In the genomic region with DNA sequence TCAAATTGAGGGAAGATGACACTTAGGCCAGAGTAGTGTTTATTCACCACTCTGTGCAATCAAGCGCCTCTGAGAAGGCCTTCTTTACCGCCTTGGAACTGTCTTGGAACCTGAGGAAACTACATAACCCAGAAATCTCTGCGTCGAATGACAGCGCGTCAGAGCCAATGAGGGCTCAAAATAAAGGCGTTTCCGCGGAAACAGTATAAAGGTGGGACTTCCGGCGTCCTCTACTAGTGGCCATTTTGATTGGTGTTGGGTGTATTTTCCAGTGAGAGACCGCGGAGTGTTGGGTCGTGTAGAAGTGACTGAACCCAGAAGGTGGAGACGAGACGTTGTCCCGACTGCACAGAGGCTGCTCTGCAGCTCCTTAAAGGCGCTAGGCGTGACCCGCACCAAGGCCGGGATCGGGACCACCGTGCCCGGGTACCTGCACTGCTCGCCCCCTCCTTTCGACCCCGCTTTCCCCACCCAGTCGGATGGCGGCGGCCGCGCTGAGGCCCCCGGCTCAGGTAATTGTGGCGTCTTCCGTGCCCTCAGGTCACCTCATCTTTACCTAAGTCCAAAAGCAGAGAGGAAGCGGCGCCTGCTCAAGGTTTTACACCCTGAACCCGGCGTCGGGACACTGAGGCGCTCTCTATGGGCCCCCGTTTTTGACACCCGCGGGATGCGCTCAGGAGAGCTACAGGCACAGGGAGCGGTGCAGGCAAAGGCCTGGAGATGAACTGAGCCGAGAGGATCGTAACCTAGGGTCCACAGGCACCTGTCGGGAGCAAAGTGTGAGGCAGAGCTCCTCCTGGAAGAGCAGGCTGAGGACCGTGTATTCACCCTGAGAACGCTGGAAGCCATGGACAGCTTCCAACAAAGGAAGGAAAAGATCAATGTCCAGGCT, we compare ENCODE assay signal across 8 cellular contexts. TPM values are rescaled to one million over a fixed set of nuclear protein-coding genes. Genes with fewer than 3 reads are reported as not detected.
DNase-seq lines count a peak whose midpoint lies in the region; ATAC-seq, FAIRE-seq and TF ChIP-seq lines count a peak whose summit lies in the region.

A gene (plus strand): TSS at position 236 of the 892 bp plus-strand sequence. CDS start 244 bp downstream, at position 480.

- POLR2A ChIA-PET in activated CD4-positive, alpha-beta T cell treated with anti-CD3 and anti-CD28 coated beads, Interleukin-2, amount 10 ng/mL, durations not matched to agents 7 days and 5 days (lab: Charles Lee): interaction anchor here (0.6 to 1.0 kb wide), 2 partner anchors 11 to 23 kb away, joined by 3 to 6 read pairs; a partner anchor contains a TSS
- POLR2A ChIA-PET in HepG2 (lab: Yijun Ruan, JAX): interaction anchor here (1.0 to 2.2 kb wide), 7 partner anchors 65 to 437 kb away, joined by 3 to 13 read pairs (median 4); a partner anchor contains a TSS

- TF ChIP-seq EP300 in HepG2 (IDR thresholded peaks at IDR 0.05; ENCODE audit: low read depth in 2 of 2, low read length in 2 of 2): no peak
- TF ChIP-seq EP300 in HepG2 (CRISPR knock-in tag; IDR thresholded peaks at IDR 0.05; ENCODE audit: borderline replicate concordance): no peak

- peak; percentile 95 for FAIRE-seq in HepG2 (lab: Jason Lieb, UNC)

- no peaks in the 10 kb centered on the region for H3K27me3 Mint-ChIP-seq in activated CD4-positive, alpha-beta T cell treated with anti-CD3 and anti-CD28 coated beads, Interleukin-2, amount 10 ng/mL, durations not matched to agents 7 days and 5 days

- peaks cover 34% of the 10 kb centered on the region for H3K79me2 ChIP-seq in HepG2 (ENCODE audit: insufficient read depth, low read length)

- no peaks in the 10 kb centered on the region; a peak in 1 of 5 replicates for H3K27me3 ChIP-seq in HepG2 (ENCODE audit: control insufficient read depth in 1 of 2, insufficient read depth in 2 of 2, low read length in 2 of 2)

- peak within 1 kb of the TSS; percentile 97 for H3K27ac Mint-ChIP-seq in activated CD4-positive, alpha-beta T cell treated with anti-CD3 and anti-CD28 coated beads, Interleukin-2, amount 10 ng/mL, durations not matched to agents 7 days and 5 days

- no peak; the same call in 1 of the 2 replicates for TF ChIP-seq RAD21 in HepG2 (CRISPR knock-in tag; IDR thresholded peaks at IDR 0.05)

- peak; percentile 90 to 95 for DNase-seq in NCI-H526 (lab: John Stamatoyannopoulos, UW)
- peak; percentile 92 for DNase-seq in activated CD4-positive, alpha-beta T cell treated with anti-CD3 and anti-CD28 coated beads, Interleukin-2, amount 10 ng/mL, durations not matched to agents 7 days and 5 days
- peak; percentile 72 to 91 for DNase-seq in dermis microvascular lymphatic vessel endothelial cell (ENCODE audit: low read depth in 2 of 2)
- DNase-seq in HepG2 (ENCODE audit: low spot score): peak; percentile 88
- DNase-seq in stimulated activated CD4-positive, alpha-beta T cell treated with anti-CD3 and anti-CD28 coated beads, Interleukin-2, amount 100 ng/mL, for 48 hours: peak; percentile 65 to 73

- ATAC-seq in GM19328 (IDR thresholded peaks at IDR 0.05; ENCODE audit: unreplicated experiment) (peak; percentile 89), HG03469 (IDR thresholded peaks at IDR 0.05; ENCODE audit: unreplicated experiment) (peak; percentile 87), HepG2 (peak; percentile 99)

- H3K4me3 Mint-ChIP-seq in activated CD4-positive, alpha-beta T cell treated with anti-CD3 and anti-CD28 coated beads, Interleukin-2, amount 10 ng/mL, durations not matched to agents 7 days and 5 days: peak within 1 kb of the TSS; percentile 95

- CTCF ChIA-PET in activated CD4-positive, alpha-beta T cell treated with anti-CD3 and anti-CD28 coated beads, Interleukin-2, amount 10 ng/mL, durations not matched to agents 7 days and 5 days (lab: Charles Lee): interaction anchor here (0.6 to 1.1 kb wide), 4 partner anchors 9 to 692 kb away, joined by 3 to 5 read pairs (median 4); a partner anchor contains a TSS
- CTCF ChIA-PET in HepG2 (lab: Yijun Ruan, JAX; ENCODE audit: low intra/inter-chr PET ratio, low total read pairs): no interaction called here

- no peaks in the 10 kb centered on the region for H4K20me1 ChIP-seq in HepG2 (ENCODE audit: insufficient read depth, low read length)

- peaks cover 6 to 18% of the 10 kb centered on the region in 2 experiments; a peak in 4 of 5 replicates for H3K36me3 ChIP-seq in HepG2 (replicated peaks in 1 of 2; ENCODE audit: control insufficient read depth in 1 of 2, insufficient read depth in 2 of 2, low read length in 2 of 2)

- peaks cover 31% of the 10 kb centered on the region for H3K4me1 Mint-ChIP-seq in activated CD4-positive, alpha-beta T cell treated with anti-CD3 and anti-CD28 coated beads, Interleukin-2, amount 10 ng/mL, durations not matched to agents 7 days and 5 days

- peak within 1 kb of the TSS; percentile 87 to 100 (median 99) for H3K4me3 ChIP-seq in HepG2 (replicated peaks in 1 of 3; ENCODE audit: insufficient read depth in 1 of 3, low read depth in 2 of 3, low read length in 3 of 3)

- H3K27ac ChIP-seq in C4-2B (peak within 1 kb of the TSS; percentile 86), HepG2 (ENCODE audit: extremely low read length, insufficient read depth, low read length) (peak within 1 kb of the TSS; percentile 89)

- under 1% methylated on average over 38 of the region's 51 CpGs for WGBS in HepG2 (ENCODE audit: low lambda C conversion rate)

- peak within 1 kb of the TSS; percentile 87 for H2AFZ ChIP-seq in HepG2 (ENCODE audit: low read length)

- TF ChIP-seq CTCF in C4-2B (conservative IDR thresholded peaks at IDR 0.05): no peak
- peak; percentile 18; the same call in 1 of the 2 replicates for TF ChIP-seq CTCF in HepG2 (CRISPR knock-in tag; IDR thresholded peaks at IDR 0.05)

- peak within 1 kb of the TSS; percentile 88 for H3K4me2 ChIP-seq in HepG2 (ENCODE audit: low read depth, low read length)

- peaks cover 44% of the 10 kb centered on the region for H3K9me3 Mint-ChIP-seq in activated CD4-positive, alpha-beta T cell treated with anti-CD3 and anti-CD28 coated beads, Interleukin-2, amount 10 ng/mL, durations not matched to agents 7 days and 5 days

- intact Hi-C loops in HepG2 (cut with micrococcal nuclease; ENCODE audit: unreplicated experiment): loop anchor here (2.0 kb wide), 2 partner anchors 72 to 168 kb away; a partner anchor contains a TSS

- H3K36me3 Mint-ChIP-seq in activated CD4-positive, alpha-beta T cell treated with anti-CD3 and anti-CD28 coated beads, Interleukin-2, amount 10 ng/mL, durations not matched to agents 7 days and 5 days (ENCODE audit: low read depth): peaks cover 50% of the 10 kb centered on the region

- BruUV-seq in HepG2 (replicated peaks; lab: Mats Ljungman, UMichigan): TSS peak; percentile 74

- H3K9ac ChIP-seq in HepG2 (ENCODE audit: insufficient read depth, low read depth, low read length): peak within 1 kb of the TSS; percentile 92

- H3K9me3 ChIP-seq in HepG2 (ENCODE audit: low read length): no peaks in the 10 kb centered on the region

- in situ Hi-C loops in HepG2 (cut with HindIII; ENCODE audit: extremely low pct_ligation_motif_present, low pct_unique_long_range_greater_than_20kb): loop anchor here (10.0 kb wide), 1 partner anchor 408 kb away; a partner anchor contains a TSS

- peaks cover 33% of the 10 kb centered on the region for H3K4me1 ChIP-seq in HepG2 (ENCODE audit: insufficient read depth, low read length)

- peak; percentile 73 to 86; a peak in 3 of 4 replicates for TF ChIP-seq POLR2A in HepG2 (IDR thresholded peaks at IDR 0.05; ENCODE audit: insufficient read depth in 1 of 2, low read depth in 2 of 2, low read length in 2 of 2)

TF ChIP-seq in HepG2, 621 proteins besides CTCF, POLR2A, EP300 and RAD21 (continues in another document):
- TF ChIP-seq, protein P1, sequence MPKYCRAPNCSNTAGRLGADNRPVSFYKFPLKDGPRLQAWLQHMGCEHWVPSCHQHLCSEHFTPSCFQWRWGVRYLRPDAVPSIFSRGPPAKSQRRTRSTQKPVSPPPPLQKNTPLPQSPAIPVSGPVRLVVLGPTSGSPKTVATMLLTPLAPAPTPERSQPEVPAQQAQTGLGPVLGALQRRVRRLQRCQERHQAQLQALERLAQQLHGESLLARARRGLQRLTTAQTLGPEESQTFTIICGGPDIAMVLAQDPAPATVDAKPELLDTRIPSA (CRISPR knock-in tag; IDR thresholded peaks at IDR 0.05; ENCODE audit: borderline replicate concordance): no peak; the same call in 1 of the 2 replicates
- TF ChIP-seq ZNF205 (CRISPR knock-in tag; IDR thresholded peaks at IDR 0.05): 0 out of 2 replicates have a peak, but pooled peaks have one; percentile 23
- TF ChIP-seq ZNF335 (CRISPR knock-in tag; IDR thresholded peaks at IDR 0.05): 0 out of 2 replicates have a peak, but pooled peaks have one; percentile 35
- no peak for TF ChIP-seq ZNF570 (CRISPR knock-in tag; IDR thresholded peaks at IDR 0.05; ENCODE audit: borderline replicate concordance)
- TF ChIP-seq MEIS2 (CRISPR knock-in tag; IDR thresholded peaks at IDR 0.05): 0 out of 2 replicates have a peak, but pooled peaks have one; percentile 5

RNA-seq across cellular contexts. Expression of the gene that starts here (rescaled TPM):
- 10 to 100 TPM; 16.1 to 21.4 TPM for total RNA-seq in activated CD4-positive, alpha-beta T cell treated with anti-CD3 and anti-CD28 coated beads, Interleukin-2, amount 10 ng/mL, durations not matched to agents 7 days and 5 days
- total RNA-seq in dermis microvascular lymphatic vessel endothelial cell: 12.5 and 17.6 TPM in 2 replicates
- 15.6 and 16.9 TPM in 2 replicates for total RNA-seq in HepG2 (2016; rRNA removed; fragmentation: Illumina TruSeq; extraction: Trizol)
- total RNA-seq in HepG2 (2016; cell fraction: cytosol; rRNA removed; fragmentation: Illumina TruSeq; extraction: Trizol; ENCODE audit: low read depth): 2.1 and 3.8 TPM in 2 replicates
- total RNA-seq in HepG2 (2016; cell fraction: insoluble cytoplasmic fraction; rRNA removed; fragmentation: Illumina TruSeq; extraction: Trizol): 15.4 and 16.9 TPM in 2 replicates
- 8.5 and 12.6 TPM in 2 replicates for total RNA-seq in HepG2 (2016; cell fraction: membrane; rRNA removed; fragmentation: Illumina TruSeq; extraction: Trizol)
- 16.0 and 22.2 TPM in 2 replicates for total RNA-seq in HepG2 (2016; cell fraction: nucleus; rRNA removed; fragmentation: Illumina TruSeq; extraction: Trizol)
- polyA plus RNA-seq in HepG2 (2011; rRNA removed): 7.6 and 8.2 TPM in 2 replicates
- 5.1 and 5.2 TPM in 2 replicates for polyA plus RNA-seq in HepG2 (2011; cell fraction: cytosol; rRNA removed)
- polyA plus RNA-seq in HepG2 (2011; cell fraction: nucleus; rRNA removed): 17.2 and 19.6 TPM in 2 replicates
- 7.7 and 8.2 TPM in 2 replicates for polyA plus RNA-seq in HepG2 (2012)
- 0.59 and 1.0 TPM in 2 replicates for polyA plus RNA-seq in HepG2 (2016; cell fraction: cytosol; fragmentation: Illumina TruSeq; extraction: Trizol; ENCODE audit: low read depth)
- polyA plus RNA-seq in HepG2 (2016; cell fraction: insoluble cytoplasmic fraction; fragmentation: Illumina TruSeq; extraction: Trizol; ENCODE audit: low read depth): 8.0 and 9.0 TPM in 2 replicates
- polyA plus RNA-seq in HepG2 (2016; cell fraction: membrane; fragmentation: Illumina TruSeq; extraction: Trizol; ENCODE audit: low read depth): 2.3 and 2.5 TPM in 2 replicates
- polyA plus RNA-seq in HepG2 (2016; cell fraction: nucleus; fragmentation: Illumina TruSeq; extraction: Trizol; ENCODE audit: insufficient read depth, low read depth): 15.1 and 16.1 TPM in 2 replicates
- polyA minus RNA-seq in HepG2 (2011; rRNA and poly(A)+ RNA removed; ENCODE audit: low replicate concordance): 8.4 and 36.9 TPM in 2 replicates
- 9.9 and 11.3 TPM in 2 replicates for polyA minus RNA-seq in HepG2 (2011; cell fraction: cytosol; rRNA and poly(A)+ RNA removed)
- polyA minus RNA-seq in HepG2 (2011; cell fraction: nucleus; rRNA and poly(A)+ RNA removed): 55.4 and 71.0 TPM in 2 replicates

Comparison
In these comparisons a context has a peak if more than half of its experiments do, and no peak if none do; other contexts are left out.
1. Peak in every context shown above with its lines: DNase-seq, ATAC-seq, H3K4me3 ChIP-seq and H3K27ac ChIP-seq.